Comparison of ENCODE assay signal across 22 cellular contexts in genomic region chr15:33844186-33844585, GRCh38.
"Had no signal": no experiment of that assay in that cellular context is flagged by ENCODE, and none has a peak within 500 bp of the region (broad histone marks: within the 10 kb centered on the region; RNA-seq: fewer than 3 reads in every experiment).

No MANE protein-coding gene starts in this region.

- DNase-seq: activated CD4-positive, alpha-beta T cell treated with anti-CD3 and anti-CD28 coated beads, Interleukin-2, amount 10 ng/mL, durations not matched to agents 24 days and 14 days; activated CD4-positive, alpha-beta T cell treated with anti-CD3 and anti-CD28 coated beads, Interleukin-2, amount 50 U/mL, for 48 hours; activated CD4-positive, CD25-positive, alpha-beta regulatory T cell treated with anti-CD3 and anti-CD28 coated beads, Interleukin-2, amount 50 U/mL, for 72 hours; activated CD8-positive, alpha-beta memory T cell treated with anti-CD3 and anti-CD28 coated beads, Interleukin-2, amount 10 ng/mL, durations not matched to agents 7 days and 5 days; activated gamma-delta T cell; activated naive CD4-positive, alpha-beta T cell treated with anti-CD3 and anti-CD28 coated beads, Interleukin-2, amount 10 ng/mL, durations not matched to agents 7 days and 5 days; activated naive CD8-positive, alpha-beta T cell treated with anti-CD3 and anti-CD28 coated beads for 36 hours; activated T-cell treated with anti-CD3 and anti-CD28 coated beads, Interleukin-2, amount 50 U/mL, for 4 hours; brain microvascular endothelial cell; Karpas-422; MM.1S; NCI-H1105; NCI-H1436; NCI-H1694 treated with DMSO at 0.1 percent for 48 hours; NCI-H2029 treated with DMSO at 0.1 percent for 48 hours; NCI-H510A treated with DMSO at 0.1 percent for 48 hours; NCI-H69; NK-92 treated with Interleukin-12 subunit alpha and Interleukin-12 subunit beta, amount 100 ng/mL, for 24 hours; SHP77 had no signal

- H3K36me3 ChIP-seq: brain microvascular endothelial cell, cardiac muscle cell, SJSA1 had no signal

- FAIRE-seq: RCC 7860 had no signal

- H3K9me3 ChIP-seq: SJSA1 had no signal

- H3K27ac ChIP-seq: brain microvascular endothelial cell, cardiac muscle cell, SJSA1 had no signal

- H3K4me3 ChIP-seq: cardiac muscle cell, SJSA1 had no signal

- ATAC-seq: activated CD8-positive, alpha-beta memory T cell treated with anti-CD3 and anti-CD28 coated beads, Interleukin-2, amount 10 ng/mL, durations not matched to agents 7 days and 5 days; activated T-cell treated with anti-CD3 and anti-CD28 coated beads, Interleukin-2, amount 50 U/mL, for 4 hours had no signal

- H3K27me3 ChIP-seq: brain microvascular endothelial cell, cardiac muscle cell, SJSA1 had no signal
